12 cellular contexts compared by ENCODE assay signal in the genomic region with DNA sequence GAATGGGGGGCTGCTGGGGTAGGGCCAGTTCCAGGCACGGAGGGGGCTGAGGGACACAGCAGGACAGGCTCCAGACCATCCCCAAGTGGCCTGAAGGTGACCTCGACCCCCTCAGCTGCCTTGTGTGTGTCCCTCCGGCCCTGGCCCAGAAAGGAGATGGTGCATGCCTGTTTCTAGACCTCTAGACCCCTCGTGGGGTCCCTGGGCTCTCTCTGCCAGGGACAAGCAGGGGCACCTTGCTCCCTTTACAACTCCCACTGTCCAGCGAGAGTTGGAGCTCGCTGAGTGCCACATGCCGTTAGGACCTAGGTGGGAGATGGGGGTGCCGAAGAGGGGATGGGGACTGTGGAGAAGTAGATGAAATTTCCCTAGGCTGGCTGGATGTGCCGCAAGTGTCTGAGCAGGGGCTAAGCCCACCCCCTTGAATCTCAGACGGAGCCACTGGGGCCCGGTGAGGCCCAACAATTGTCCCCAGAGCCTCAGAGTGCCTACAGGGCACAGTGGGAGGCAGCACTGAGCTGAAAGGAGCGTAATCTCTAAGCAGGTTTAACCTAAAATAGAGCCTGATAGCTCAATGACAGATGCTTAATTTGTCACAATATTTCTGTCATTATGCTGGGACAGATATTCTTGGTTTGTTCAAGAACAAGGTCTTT. TPM values are rescaled to one million over a fixed set of nuclear protein-coding genes. Genes with fewer than 3 reads are reported as not detected.
A peak's percentile ranks its signal among the peaks of the same experiment; 100 is the strongest.
DNase-seq lines count a peak whose midpoint lies in the region; ATAC-seq and TF ChIP-seq lines count a peak whose summit lies in the region.
"Had no signal": no experiment of that assay in that cellular context is flagged by ENCODE, and none has a peak within 500 bp of the region (broad histone marks: within the 10 kb centered on the region; RNA-seq: fewer than 3 reads in every experiment).

No MANE protein-coding gene starts in this region.

- peak; percentile 25 for ATAC-seq in left colon

- POLR2A ChIA-PET in A673 (lab: Charles Lee; ENCODE audit: low non-redundant PET) (no interaction called here), GM10248 (lab: Yijun Ruan, JAX) (interaction anchor here (0.7 kb wide), 1 partner anchor 21 kb away, joined by 6 read pairs; no protein-coding TSS in a partner anchor), RWPE1 (lab: Yijun Ruan, JAX; ENCODE audit: low non-redundant PET) (no interaction called here)

- H3K27ac ChIP-seq in A673 (ENCODE audit: low read depth, low read length, poor library complexity, severe bottlenecking) (no peak overlapping the region), RWPE1 (peak overlapping the region; percentile 22)
- H3K27ac ChIP-seq: colonic mucosa had no signal

- TF ChIP-seq CTCF in A673 (conservative IDR thresholded peaks at IDR 0.05; ENCODE audit: low read depth, low read length) (0 out of 2 replicates have a peak, but pooled peaks have one; percentile 22), GM10248 (IDR thresholded peaks at IDR 0.05; ENCODE audit: control extremely low read depth, extremely low read depth, low read depth, missing control alignments) (peak; percentile 36), RWPE1 (conservative IDR thresholded peaks at IDR 0.05; ENCODE audit: low read depth) (no peak; the same call in 1 of the 2 replicates)

- DNase-seq in A673 (ENCODE audit: low spot score) (no peak), GM10248 (ENCODE audit: extremely low spot score) (peak; percentile 62), RWPE1 (ENCODE audit: low spot score) (no peak), left colon (no peak), Ammon's horn (ENCODE audit: low spot score) (no peak), islet precursor cell (no peak), MG63 (no peak), UCSD-AML1 (lab: John Stamatoyannopoulos, UW; ENCODE audit: unreplicated experiment) (no peak)
- DNase-seq: DMS53, hypothalamus, NCI-H1105 treated with DMSO at 0.1 percent for 48 hours had no signal

- no peaks in the 10 kb centered on the region for H3K36me3 ChIP-seq in A673 (ENCODE audit: insufficient read depth, low read length, poor library complexity, severe bottlenecking)
- H3K36me3 ChIP-seq in MG63: no peaks in the 10 kb centered on the region
- H3K36me3 ChIP-seq: colonic mucosa had no signal

- H3K9me3 ChIP-seq in A673 (ENCODE audit: low read depth, low read length, poor library complexity, severe bottlenecking) (no peaks in the 10 kb centered on the region), MG63 (no peaks in the 10 kb centered on the region)
- H3K9me3 ChIP-seq: colonic mucosa had no signal

- intact Hi-C loops in A673 (cut with micrococcal nuclease; ENCODE audit: unreplicated experiment) (no loop called here), left colon (cut with DNase I, micrococcal nuclease) (no loop called here)

- H3K27me3 ChIP-seq in A673 (replicated peaks; ENCODE audit: insufficient read depth, low read depth, low read length, poor library complexity): no peaks in the 10 kb centered on the region
- H3K27me3 ChIP-seq in MG63: no peaks in the 10 kb centered on the region
- H3K27me3 ChIP-seq: colonic mucosa had no signal

- CTCF ChIA-PET in A673 (lab: Charles Lee) (no interaction called here), GM10248 (lab: Yijun Ruan, JAX) (interaction anchor here (0.7 to 1.6 kb wide), 7 partner anchors 9 to 186 kb away, joined by 3 to 5 read pairs (median 3); no protein-coding TSS in a partner anchor), RWPE1 (lab: Yijun Ruan, JAX) (interaction anchor here (0.6 to 0.7 kb wide), 3 partner anchors 9 to 107 kb away, joined by 3 to 5 read pairs (median 4); no protein-coding TSS in a partner anchor)

- no TSS peak for BruUV-seq in A673 (replicated peaks; lab: Mats Ljungman, UMichigan)

- peaks cover 16% of the 10 kb centered on the region for H3K4me1 ChIP-seq in A673 (ENCODE audit: insufficient read depth, low read length, poor library complexity, severe bottlenecking)
- H3K4me1 ChIP-seq: colonic mucosa had no signal

- no peak overlapping the region for H3K4me3 ChIP-seq in A673 (ENCODE audit: low read depth, low read length, poor library complexity, severe bottlenecking)
- no peak overlapping the region for H3K4me3 ChIP-seq in MG63
- H3K4me3 ChIP-seq: colonic mucosa had no signal

RNA-seq across cellular contexts. Expression of gene KLF13, which starts 23.7 kb away (rescaled TPM):
- total RNA-seq in A673 (2021): 22.1 and 23.5 TPM in 2 replicates
- total RNA-seq in left colon: 100 to 1,000 TPM in 1 of 2 donors, 10 to 100 TPM in 1; 36.8 to 103 TPM
- 39.1 and 47.2 TPM in 2 replicates for total RNA-seq in MG63 (2014; rRNA removed; shearing (Covaris generic); ENCODE audit: low replicate concordance)
